1 cellular context compared by ENCODE assay signal in genomic region chr22:17172172-17172833, GRCh38.
TF ChIP-seq lines count a peak whose summit lies in the region.

No MANE protein-coding gene starts in this region.

TF ChIP-seq in GM23338, 12 proteins besides CTCF, POLR2A, EP300 and RAD21 (continued from another document):
- TF ChIP-seq EZH2phosphoT487 (IDR thresholded peaks at IDR 0.05; ENCODE audit: unreplicated experiment) (no peak), ZNF462 (CRISPR knock-in tag; IDR thresholded peaks at IDR 0.05) (no peak), NANOG (IDR thresholded peaks at IDR 0.05; ENCODE audit: borderline replicate concordance) (no peak), CREB1 (CRISPR knock-in tag; IDR thresholded peaks at IDR 0.05; ENCODE audit: low read depth) (no peak), STAT1 (IDR thresholded peaks at IDR 0.05; ENCODE audit: unreplicated experiment) (no peak)
